ENCODE assay signal across 9 cellular contexts in the genomic region with DNA sequence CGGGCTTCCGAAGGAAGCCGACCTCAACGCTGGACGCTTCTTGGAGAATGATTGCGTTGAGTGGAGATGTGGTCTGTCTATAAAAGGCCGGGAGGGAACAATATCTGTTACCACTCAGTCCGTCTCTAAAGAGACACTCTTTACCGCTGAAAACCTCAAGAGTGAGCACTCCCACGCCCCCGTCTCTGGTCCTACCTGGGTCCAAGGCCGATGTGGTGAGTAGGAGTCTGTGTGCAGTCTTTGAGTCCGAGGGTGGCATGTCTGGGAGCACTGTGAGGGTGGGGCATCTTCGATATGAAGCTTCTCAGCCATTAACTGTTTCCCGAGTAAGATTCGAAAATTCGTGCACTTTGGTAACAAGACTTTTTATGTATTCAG. TPM values are rescaled to one million over a fixed set of nuclear protein-coding genes. Genes with fewer than 3 reads are reported as not detected.
A peak's percentile ranks its signal among the peaks of the same experiment; 100 is the strongest.
DNase-seq lines count a peak whose midpoint lies in the region; ATAC-seq, FAIRE-seq and TF ChIP-seq lines count a peak whose summit lies in the region.
"Had no signal": no experiment of that assay in that cellular context is flagged by ENCODE, and none has a peak within 500 bp of the region (broad histone marks: within the 10 kb centered on the region; RNA-seq: fewer than 3 reads in every experiment).

No MANE protein-coding gene starts in this region.

- H3K27ac ChIP-seq in pancreas, result no peak overlapping the region

- TF ChIP-seq POLR2A in NB4 (IDR thresholded peaks at IDR 0.05; ENCODE audit: extremely low read depth, insufficient read length), result no peak

- H3K27me3 Mint-ChIP-seq in glutamatergic neuron (ENCODE audit: unreplicated experiment), result peaks cover 5% of the 10 kb centered on the region

- peaks cover 21% of the 10 kb centered on the region for H3K36me3 Mint-ChIP-seq in glutamatergic neuron (ENCODE audit: unreplicated experiment)

- peaks cover 0 to 6% (median 3%) of the 10 kb centered on the region in 3 donors for H3K4me1 ChIP-seq in pancreas

- no peaks in the 10 kb centered on the region for H3K9me3 ChIP-seq in pancreas

- TF ChIP-seq CTCF in NB4 (IDR thresholded peaks at IDR 0.05; ENCODE audit: low read depth, low read length) (no peak), glutamatergic neuron (IDR thresholded peaks at IDR 0.05; ENCODE audit: partially characterized antibody, unreplicated experiment) (no peak), pancreas (IDR thresholded peaks at IDR 0.05) (no peak)

- WGBS in pancreas, 2 donors, result 1% methylated on average over 17 of the region's 17 CpGs

- H3K36me3 ChIP-seq in pancreas, result no peaks in the 10 kb centered on the region

- peaks cover 3% of the 10 kb centered on the region for H3K4me1 Mint-ChIP-seq in glutamatergic neuron (ENCODE audit: low read depth, unreplicated experiment)

- H3K27ac Mint-ChIP-seq in glutamatergic neuron (ENCODE audit: unreplicated experiment), result peak overlapping the region; percentile 81

- intact Hi-C loops in pancreas (cut with DNase I), result no loop called here

- ATAC-seq in GM19455 (IDR thresholded peaks at IDR 0.05; ENCODE audit: unreplicated experiment), result peak; percentile 35
- ATAC-seq in pancreas, result peak; percentile 51 to 67 (median 63)
- no peak for ATAC-seq in HG03520 (IDR thresholded peaks at IDR 0.05; ENCODE audit: unreplicated experiment)

- no peaks in the 10 kb centered on the region for H3K27me3 ChIP-seq in pancreas

- DNase-seq in Ammon's horn (ENCODE audit: low spot score) (peak; percentile 10), NB4 (ENCODE audit: low read depth) (peak; percentile 67), glutamatergic neuron (peak; percentile 20), pancreas (peak in 2 of 6 donors; percentile 15 to 17), SKM-1 (lab: John Stamatoyannopoulos, UW; ENCODE audit: unreplicated experiment) (no peak)
- DNase-seq in activated T-cell treated with anti-CD3 and anti-CD28 coated beads, Interleukin-2, amount 50 U/mL, for 48 hours, result peak; percentile 46 to 56

- H3K4me3 ChIP-seq in NB4 (ENCODE audit: low read depth, low read length) (peak overlapping the region; percentile 75), pancreas (peak overlapping the region; percentile 76 to 95 (median 90))

- no peak for FAIRE-seq in pancreas (lab: Jason Lieb, UNC)
- FAIRE-seq: endometrium had no signal

- peaks cover 10% of the 10 kb centered on the region for H3K9me3 Mint-ChIP-seq in glutamatergic neuron (ENCODE audit: unreplicated experiment)

- peak overlapping the region; percentile 92 for H3K4me3 Mint-ChIP-seq in glutamatergic neuron (ENCODE audit: unreplicated experiment)

RNA-seq across cellular contexts. Expression of a gene that starts 0.6 kb away (rescaled TPM):
- total RNA-seq in glutamatergic neuron (ENCODE audit: unreplicated experiment), result 5.0 TPM
- total RNA-seq in pancreas, result 1 to 10 TPM; 1.2 to 2.5 (median 1.4) TPM
- polyA plus RNA-seq in pancreas, result 1 to 10 TPM; 2.2 to 2.8 TPM

RNA-seq across cellular contexts. Expression of a gene that starts 27.4 kb away (rescaled TPM):
- 10.7 TPM for total RNA-seq in glutamatergic neuron (ENCODE audit: unreplicated experiment)
- total RNA-seq in pancreas, result 1 to 10 TPM; 1.0 to 2.4 (median 2.1) TPM
- polyA plus RNA-seq in pancreas, result under 1 TPM; 0.85 to 0.95 TPM

RNA-seq across cellular contexts. Expression of a gene that starts 30.9 kb away (rescaled TPM):
- total RNA-seq in glutamatergic neuron (ENCODE audit: unreplicated experiment) (11.9 TPM), pancreas (1 to 10 TPM; 1.9 to 4.5 (median 2.6) TPM)
- polyA plus RNA-seq in pancreas, result 1 to 10 TPM; 3.2 to 6.1 TPM

RNA-seq across cellular contexts. Expression of a gene that starts 53.8 kb away (rescaled TPM):
- 3.6 TPM for total RNA-seq in glutamatergic neuron (ENCODE audit: unreplicated experiment)
- total RNA-seq in pancreas, result 1 to 10 TPM; 1.6 to 4.1 (median 2.9) TPM
- polyA plus RNA-seq in pancreas, result 1 to 10 TPM; 2.3 to 5.3 TPM
